ENCODE assay signal across 1 cellular context in genomic region chr15:75641603-75642002, GRCh38.
TF ChIP-seq lines count a peak whose summit lies in the region.

No MANE protein-coding gene starts in this region.

TF ChIP-seq in HCT116, 20 proteins besides CTCF, POLR2A, EP300 and RAD21 (continued from another document):
- TF ChIP-seq ZBTB33 (IDR thresholded peaks at IDR 0.05; ENCODE audit: extremely low read depth, insufficient replicate concordance, low read length), result no peak
- no peak for TF ChIP-seq CBX3 (IDR thresholded peaks at IDR 0.05; ENCODE audit: low read depth)
- no peak for TF ChIP-seq SIN3A (IDR thresholded peaks at IDR 0.05; ENCODE audit: low read depth)
